Comparison of ENCODE assay signal across 9 cellular contexts in the genomic region with DNA sequence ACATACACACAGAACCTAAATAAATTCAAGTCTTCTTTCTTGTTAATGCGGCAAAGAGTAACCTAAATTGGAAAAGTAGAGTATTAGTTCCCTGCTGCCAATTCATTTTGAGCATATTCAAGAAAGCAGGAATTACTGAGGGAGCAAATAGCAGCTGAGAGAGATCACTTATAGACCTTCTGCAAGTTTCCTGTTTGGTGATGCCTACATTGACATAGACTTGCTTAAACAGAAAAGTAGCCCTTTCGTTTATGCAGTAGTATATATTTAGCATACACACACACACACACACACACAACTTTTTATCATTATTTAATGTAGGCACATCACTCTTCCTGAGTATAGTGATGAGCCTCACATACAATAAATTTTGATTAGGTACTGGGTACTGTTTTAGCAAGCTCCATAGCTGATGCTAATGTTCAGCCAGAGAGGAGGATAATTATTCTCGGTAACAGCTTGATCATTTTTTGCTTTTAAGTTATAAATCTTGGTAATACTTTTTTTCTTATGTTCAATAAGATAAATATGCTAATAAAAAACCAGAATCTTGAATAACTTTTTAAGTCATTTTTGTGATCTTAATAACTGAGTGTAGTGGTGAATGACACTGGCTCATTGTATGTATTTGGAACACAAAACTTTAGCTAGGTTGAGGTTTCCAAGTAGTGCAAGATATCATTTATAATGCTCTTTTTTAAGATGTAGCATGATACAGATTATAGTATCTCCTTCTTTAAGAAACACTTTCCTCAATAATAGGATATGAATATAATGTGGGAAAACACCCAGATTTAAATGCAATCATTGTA.
DNase-seq lines count a peak whose midpoint lies in the region; ATAC-seq and TF ChIP-seq lines count a peak whose summit lies in the region.
"Had no signal": no experiment of that assay in that cellular context is flagged by ENCODE, and none has a peak within 500 bp of the region (broad histone marks: within the 10 kb centered on the region; RNA-seq: fewer than 3 reads in every experiment).

No MANE protein-coding gene starts in this region.

- intact Hi-C loops in CD14-positive monocyte (cut with micrococcal nuclease) = loop anchor here in 1 of 2 donors (10.0 kb wide), 1 partner anchor 369 kb away; no protein-coding TSS in a partner anchor
- intact Hi-C loops in activated T-helper 2 cell treated with anti-CD3 and anti-CD28 coated beads, Interferon-gamma antibody, Interleukin-2, Interleukin-4, amounts not matched to agents 10 μg/mL and 5 μg/mL and 100 μg/mL, durations not matched to agents 14 hours and 24 hours and 36 hours (cut with micrococcal nuclease) = loop anchor here (2.0 to 10.0 kb wide), 5 partner anchors 15 to 251 kb away; no protein-coding TSS in a partner anchor

- H3K4me1 Mint-ChIP-seq in CD14-positive monocyte (peaks cover 11% of the 10 kb centered on the region), memory B cell (peaks cover 45% of the 10 kb centered on the region)
- H3K4me1 Mint-ChIP-seq in activated T-helper 2 cell treated with anti-CD3 and anti-CD28 coated beads, Interferon-gamma antibody, Interleukin-2, Interleukin-4, amounts not matched to agents 10 μg/mL and 5 μg/mL and 100 μg/mL, durations not matched to agents 14 hours and 24 hours and 36 hours (ENCODE audit: low read depth) = peaks cover 50% of the 10 kb centered on the region

- H3K27ac Mint-ChIP-seq in CD14-positive monocyte (peak overlapping the region in 4 of 7 donors; percentile 7 to 81 (median 35)), memory B cell (peak overlapping the region; percentile 26)
- H3K27ac Mint-ChIP-seq in activated T-helper 2 cell treated with anti-CD3 and anti-CD28 coated beads, Interferon-gamma antibody, Interleukin-2, Interleukin-4, amounts not matched to agents 10 μg/mL and 5 μg/mL and 100 μg/mL, durations not matched to agents 14 hours and 24 hours and 36 hours = peak overlapping the region; percentile 77

- no peak for TF ChIP-seq CTCF in CD14-positive monocyte (IDR thresholded peaks at IDR 0.05)

- no peak overlapping the region for H3K4me3 ChIP-seq in H7 (ENCODE audit: insufficient read depth, low read depth, low read length)

- TF ChIP-seq POLR2A in erythroblast (IDR thresholded peaks at IDR 0.05; ENCODE audit: low read length) = no peak

- H3K27me3 Mint-ChIP-seq in CD14-positive monocyte (ENCODE audit: low read depth in 3 of 3) (no peaks in the 10 kb centered on the region), memory B cell (no peaks in the 10 kb centered on the region)
- no peaks in the 10 kb centered on the region for H3K27me3 Mint-ChIP-seq in activated T-helper 2 cell treated with anti-CD3 and anti-CD28 coated beads, Interferon-gamma antibody, Interleukin-2, Interleukin-4, amounts not matched to agents 10 μg/mL and 5 μg/mL and 100 μg/mL, durations not matched to agents 14 hours and 24 hours and 36 hours (ENCODE audit: low read depth)

- H3K27me3 ChIP-seq in H7 (ENCODE audit: control insufficient read depth, insufficient read depth, low read length) = no peaks in the 10 kb centered on the region

- H3K36me3 Mint-ChIP-seq in CD14-positive monocyte = peaks cover 27 to 49% of the 10 kb centered on the region in 2 donors
- peaks cover 49% of the 10 kb centered on the region for H3K36me3 Mint-ChIP-seq in activated T-helper 2 cell treated with anti-CD3 and anti-CD28 coated beads, Interferon-gamma antibody, Interleukin-2, Interleukin-4, amounts not matched to agents 10 μg/mL and 5 μg/mL and 100 μg/mL, durations not matched to agents 14 hours and 24 hours and 36 hours (ENCODE audit: low read depth)
- H3K36me3 Mint-ChIP-seq in memory B cell = peaks cover 25% of the 10 kb centered on the region

- DNase-seq in CD14-positive monocyte (ENCODE audit: low spot score) = no peak
- DNase-seq in HCEC 1CT = peak; percentile 29
- no peak for DNase-seq in activated T-helper 2 cell treated with anti-CD3 and anti-CD28 coated beads, Interferon-gamma antibody, Interleukin-2, Interleukin-4, amounts not matched to agents 10 μg/mL and 5 μg/mL and 100 μg/mL, durations not matched to agents 14 hours and 24 hours and 36 hours (ENCODE audit: low spot score)
- DNase-seq in memory B cell (ENCODE audit: low spot score in 2 of 2) = no peak
- no peak for DNase-seq in erythroblast (lab: John Stamatoyannopoulos, UW)
- no peak for DNase-seq in H7
- DNase-seq: activated CD4-positive, alpha-beta T cell treated with anti-CD3 and anti-CD28 coated beads, Interleukin-2, amount 50 U/mL, for 4 hours had no signal

- H3K4me3 Mint-ChIP-seq in CD14-positive monocyte (no peak overlapping the region), memory B cell (no peak overlapping the region)
- H3K4me3 Mint-ChIP-seq in activated T-helper 2 cell treated with anti-CD3 and anti-CD28 coated beads, Interferon-gamma antibody, Interleukin-2, Interleukin-4, amounts not matched to agents 10 μg/mL and 5 μg/mL and 100 μg/mL, durations not matched to agents 14 hours and 24 hours and 36 hours (ENCODE audit: low read depth) = no peak overlapping the region

- ATAC-seq in memory B cell (ENCODE audit: low read depth) (peak; percentile 31), HG03108 (IDR thresholded peaks at IDR 0.05; ENCODE audit: unreplicated experiment) (no peak), HG02610 (IDR thresholded peaks at IDR 0.05; ENCODE audit: unreplicated experiment) (no peak)

- H3K36me3 ChIP-seq in H7 (replicated peaks; ENCODE audit: control insufficient read depth, insufficient read depth, low read length) = no peaks in the 10 kb centered on the region

- no peaks in the 10 kb centered on the region for H3K9me3 Mint-ChIP-seq in CD14-positive monocyte
- no peaks in the 10 kb centered on the region for H3K9me3 Mint-ChIP-seq in activated T-helper 2 cell treated with anti-CD3 and anti-CD28 coated beads, Interferon-gamma antibody, Interleukin-2, Interleukin-4, amounts not matched to agents 10 μg/mL and 5 μg/mL and 100 μg/mL, durations not matched to agents 14 hours and 24 hours and 36 hours
- no peaks in the 10 kb centered on the region for H3K9me3 Mint-ChIP-seq in memory B cell

Comparison
In these comparisons a context has a peak if more than half of its experiments do, and no peak if none do; other contexts are left out.
1. H3K27ac Mint-ChIP-seq: peak in every context shown above with its lines; median percentile 77 in activated T-helper 2 cell treated with anti-CD3 and anti-CD28 coated beads, Interferon-gamma antibody, Interleukin-2, Interleukin-4, amounts not matched to agents 10 μg/mL and 5 μg/mL and 100 μg/mL, durations not matched to agents 14 hours and 24 hours and 36 hours; 35 in CD14-positive monocyte; 26 in memory B cell.